ENCODE assay signal across 1 cellular context in the genomic region with DNA sequence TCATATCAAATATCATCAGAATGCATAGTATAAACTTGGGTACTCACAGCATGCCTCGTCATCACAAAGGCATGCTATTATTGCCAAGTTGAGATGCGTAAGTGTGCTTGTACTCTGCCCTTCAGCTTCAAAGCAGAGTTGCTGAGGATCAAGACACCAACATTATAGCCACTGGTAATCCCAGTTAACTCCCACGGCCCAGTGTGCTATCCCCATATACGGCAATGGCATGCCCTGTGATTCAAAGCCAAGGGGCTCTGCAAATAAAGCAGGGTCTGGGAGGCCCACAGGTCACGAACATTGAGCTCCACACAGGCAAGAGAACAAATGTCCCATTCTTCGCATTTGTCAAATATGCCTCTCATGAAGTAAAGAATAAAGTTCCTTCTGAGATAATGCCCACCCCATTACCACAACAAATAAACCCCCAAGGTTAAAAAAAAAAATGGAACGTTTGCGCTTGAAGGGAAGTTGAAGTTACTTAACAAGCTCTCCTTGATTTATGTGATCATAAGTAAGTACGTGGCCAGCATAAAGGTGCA.
A peak's percentile ranks its signal among the peaks of the same experiment; 100 is the strongest.
TF ChIP-seq lines count a peak whose summit lies in the region.

No MANE protein-coding gene starts in this region.

TF ChIP-seq in HepG2, 621 proteins besides CTCF, POLR2A, EP300 and RAD21 (continued from another document and continues in another):
- TF ChIP-seq FOXP1 (IDR thresholded peaks at IDR 0.05) = no peak
- TF ChIP-seq FOXP1 (CRISPR knock-in tag; IDR thresholded peaks at IDR 0.05) = peak; percentile 63; the same call in 1 of the 2 replicates
- TF ChIP-seq, protein P1, sequence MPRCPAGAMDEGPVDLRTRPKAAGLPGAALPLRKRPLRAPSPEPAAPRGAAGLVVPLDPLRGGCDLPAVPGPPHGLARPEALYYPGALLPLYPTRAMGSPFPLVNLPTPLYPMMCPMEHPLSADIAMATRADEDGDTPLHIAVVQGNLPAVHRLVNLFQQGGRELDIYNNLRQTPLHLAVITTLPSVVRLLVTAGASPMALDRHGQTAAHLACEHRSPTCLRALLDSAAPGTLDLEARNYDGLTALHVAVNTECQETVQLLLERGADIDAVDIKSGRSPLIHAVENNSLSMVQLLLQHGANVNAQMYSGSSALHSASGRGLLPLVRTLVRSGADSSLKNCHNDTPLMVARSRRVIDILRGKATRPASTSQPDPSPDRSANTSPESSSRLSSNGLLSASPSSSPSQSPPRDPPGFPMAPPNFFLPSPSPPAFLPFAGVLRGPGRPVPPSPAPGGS (CRISPR knock-in tag; IDR thresholded peaks at IDR 0.05) = no peak
- TF ChIP-seq PPARG (CRISPR knock-in tag; conservative IDR thresholded peaks at IDR 0.05) = peak; percentile 30
- peak; percentile 61 for TF ChIP-seq ZNF350 (CRISPR knock-in tag; IDR thresholded peaks at IDR 0.05; ENCODE audit: borderline replicate concordance, low read depth)
- peak; percentile 82 for TF ChIP-seq KDM6A (CRISPR knock-in tag; IDR thresholded peaks at IDR 0.05; ENCODE audit: low read depth)
- TF ChIP-seq MIXL1 (CRISPR knock-in tag; IDR thresholded peaks at IDR 0.05) = peak; percentile 61; the same call in 1 of the 2 replicates
- TF ChIP-seq RFX5 (IDR thresholded peaks at IDR 0.05; ENCODE audit: low read depth, low read length) = no peak
- peak; percentile 25; the same call in 1 of the 2 replicates for TF ChIP-seq ZNF264 (CRISPR knock-in tag; IDR thresholded peaks at IDR 0.05)
- no peak for TF ChIP-seq RNF2 (conservative IDR thresholded peaks at IDR 0.05; ENCODE audit: low read depth)
- TF ChIP-seq GATAD2A (CRISPR knock-in tag; IDR thresholded peaks at IDR 0.05) = peak; percentile 91
- TF ChIP-seq ZNF569 (CRISPR knock-in tag; IDR thresholded peaks at IDR 0.05; ENCODE audit: borderline replicate concordance) = no peak
- TF ChIP-seq, protein P2, sequence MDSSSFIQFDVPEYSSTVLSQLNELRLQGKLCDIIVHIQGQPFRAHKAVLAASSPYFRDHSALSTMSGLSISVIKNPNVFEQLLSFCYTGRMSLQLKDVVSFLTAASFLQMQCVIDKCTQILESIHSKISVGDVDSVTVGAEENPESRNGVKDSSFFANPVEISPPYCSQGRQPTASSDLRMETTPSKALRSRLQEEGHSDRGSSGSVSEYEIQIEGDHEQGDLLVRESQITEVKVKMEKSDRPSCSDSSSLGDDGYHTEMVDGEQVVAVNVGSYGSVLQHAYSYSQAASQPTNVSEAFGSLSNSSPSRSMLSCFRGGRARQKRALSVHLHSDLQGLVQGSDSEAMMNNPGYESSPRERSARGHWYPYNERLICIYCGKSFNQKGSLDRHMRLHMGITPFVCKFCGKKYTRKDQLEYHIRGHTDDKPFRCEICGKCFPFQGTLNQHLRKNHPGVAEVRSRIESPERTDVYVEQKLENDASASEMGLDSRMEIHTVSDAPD (CRISPR knock-in tag; IDR thresholded peaks at IDR 0.05) = peak; percentile 39; the same call in 1 of the 2 replicates
- TF ChIP-seq, protein P3, sequence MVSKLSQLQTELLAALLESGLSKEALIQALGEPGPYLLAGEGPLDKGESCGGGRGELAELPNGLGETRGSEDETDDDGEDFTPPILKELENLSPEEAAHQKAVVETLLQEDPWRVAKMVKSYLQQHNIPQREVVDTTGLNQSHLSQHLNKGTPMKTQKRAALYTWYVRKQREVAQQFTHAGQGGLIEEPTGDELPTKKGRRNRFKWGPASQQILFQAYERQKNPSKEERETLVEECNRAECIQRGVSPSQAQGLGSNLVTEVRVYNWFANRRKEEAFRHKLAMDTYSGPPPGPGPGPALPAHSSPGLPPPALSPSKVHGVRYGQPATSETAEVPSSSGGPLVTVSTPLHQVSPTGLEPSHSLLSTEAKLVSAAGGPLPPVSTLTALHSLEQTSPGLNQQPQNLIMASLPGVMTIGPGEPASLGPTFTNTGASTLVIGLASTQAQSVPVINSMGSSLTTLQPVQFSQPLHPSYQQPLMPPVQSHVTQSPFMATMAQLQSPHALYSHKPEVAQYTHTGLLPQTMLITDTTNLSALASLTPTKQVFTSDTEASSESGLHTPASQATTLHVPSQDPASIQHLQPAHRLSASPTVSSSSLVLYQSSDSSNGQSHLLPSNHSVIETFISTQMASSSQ (IDR thresholded peaks at IDR 0.05; ENCODE audit: low read depth) = peak; percentile 52; the same call in 1 of the 2 replicates
- TF ChIP-seq, protein P3 (CRISPR knock-in tag; IDR thresholded peaks at IDR 0.05; ENCODE audit: borderline replicate concordance) = peak; percentile 91
- TF ChIP-seq, protein P4, sequence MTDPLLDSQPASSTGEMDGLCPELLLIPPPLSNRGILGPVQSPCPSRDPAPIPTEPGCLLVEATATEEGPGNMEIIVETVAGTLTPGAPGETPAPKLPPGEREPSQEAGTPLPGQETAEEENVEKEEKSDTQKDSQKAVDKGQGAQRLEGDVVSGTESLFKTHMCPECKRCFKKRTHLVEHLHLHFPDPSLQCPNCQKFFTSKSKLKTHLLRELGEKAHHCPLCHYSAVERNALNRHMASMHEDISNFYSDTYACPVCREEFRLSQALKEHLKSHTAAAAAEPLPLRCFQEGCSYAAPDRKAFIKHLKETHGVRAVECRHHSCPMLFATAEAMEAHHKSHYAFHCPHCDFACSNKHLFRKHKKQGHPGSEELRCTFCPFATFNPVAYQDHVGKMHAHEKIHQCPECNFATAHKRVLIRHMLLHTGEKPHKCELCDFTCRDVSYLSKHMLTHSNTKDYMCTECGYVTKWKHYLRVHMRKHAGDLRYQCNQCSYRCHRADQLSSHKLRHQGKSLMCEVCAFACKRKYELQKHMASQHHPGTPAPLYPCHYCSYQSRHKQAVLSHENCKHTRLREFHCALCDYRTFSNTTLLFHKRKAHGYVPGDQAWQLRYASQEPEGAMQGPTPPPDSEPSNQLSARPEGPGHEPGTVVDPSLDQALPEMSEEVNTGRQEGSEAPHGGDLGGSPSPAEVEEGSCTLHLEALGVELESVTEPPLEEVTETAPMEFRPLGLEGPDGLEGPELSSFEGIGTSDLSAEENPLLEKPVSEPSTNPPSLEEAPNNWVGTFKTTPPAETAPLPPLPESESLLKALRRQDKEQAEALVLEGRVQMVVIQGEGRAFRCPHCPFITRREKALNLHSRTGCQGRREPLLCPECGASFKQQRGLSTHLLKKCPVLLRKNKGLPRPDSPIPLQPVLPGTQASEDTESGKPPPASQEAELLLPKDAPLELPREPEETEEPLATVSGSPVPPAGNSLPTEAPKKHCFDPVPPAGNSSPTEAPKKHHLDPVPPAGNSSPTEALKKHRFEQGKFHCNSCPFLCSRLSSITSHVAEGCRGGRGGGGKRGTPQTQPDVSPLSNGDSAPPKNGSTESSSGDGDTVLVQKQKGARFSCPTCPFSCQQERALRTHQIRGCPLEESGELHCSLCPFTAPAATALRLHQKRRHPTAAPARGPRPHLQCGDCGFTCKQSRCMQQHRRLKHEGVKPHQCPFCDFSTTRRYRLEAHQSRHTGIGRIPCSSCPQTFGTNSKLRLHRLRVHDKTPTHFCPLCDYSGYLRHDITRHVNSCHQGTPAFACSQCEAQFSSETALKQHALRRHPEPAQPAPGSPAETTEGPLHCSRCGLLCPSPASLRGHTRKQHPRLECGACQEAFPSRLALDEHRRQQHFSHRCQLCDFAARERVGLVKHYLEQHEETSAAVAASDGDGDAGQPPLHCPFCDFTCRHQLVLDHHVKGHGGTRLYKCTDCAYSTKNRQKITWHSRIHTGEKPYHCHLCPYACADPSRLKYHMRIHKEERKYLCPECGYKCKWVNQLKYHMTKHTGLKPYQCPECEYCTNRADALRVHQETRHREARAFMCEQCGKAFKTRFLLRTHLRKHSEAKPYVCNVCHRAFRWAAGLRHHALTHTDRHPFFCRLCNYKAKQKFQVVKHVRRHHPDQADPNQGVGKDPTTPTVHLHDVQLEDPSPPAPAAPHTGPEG (CRISPR knock-in tag; IDR thresholded peaks at IDR 0.05) = no peak
- TF ChIP-seq, protein P5, sequence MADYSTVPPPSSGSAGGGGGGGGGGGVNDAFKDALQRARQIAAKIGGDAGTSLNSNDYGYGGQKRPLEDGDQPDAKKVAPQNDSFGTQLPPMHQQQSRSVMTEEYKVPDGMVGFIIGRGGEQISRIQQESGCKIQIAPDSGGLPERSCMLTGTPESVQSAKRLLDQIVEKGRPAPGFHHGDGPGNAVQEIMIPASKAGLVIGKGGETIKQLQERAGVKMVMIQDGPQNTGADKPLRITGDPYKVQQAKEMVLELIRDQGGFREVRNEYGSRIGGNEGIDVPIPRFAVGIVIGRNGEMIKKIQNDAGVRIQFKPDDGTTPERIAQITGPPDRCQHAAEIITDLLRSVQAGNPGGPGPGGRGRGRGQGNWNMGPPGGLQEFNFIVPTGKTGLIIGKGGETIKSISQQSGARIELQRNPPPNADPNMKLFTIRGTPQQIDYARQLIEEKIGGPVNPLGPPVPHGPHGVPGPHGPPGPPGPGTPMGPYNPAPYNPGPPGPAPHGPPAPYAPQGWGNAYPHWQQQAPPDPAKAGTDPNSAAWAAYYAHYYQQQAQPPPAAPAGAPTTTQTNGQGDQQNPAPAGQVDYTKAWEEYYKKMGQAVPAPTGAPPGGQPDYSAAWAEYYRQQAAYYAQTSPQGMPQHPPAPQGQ (CRISPR knock-in tag; IDR thresholded peaks at IDR 0.05; ENCODE audit: borderline replicate concordance) = no peak
- TF ChIP-seq NKX3-1 (CRISPR knock-in tag; IDR thresholded peaks at IDR 0.05) = 0 out of 2 replicates have a peak, but pooled peaks have one; percentile 52
- TF ChIP-seq, protein P6, sequence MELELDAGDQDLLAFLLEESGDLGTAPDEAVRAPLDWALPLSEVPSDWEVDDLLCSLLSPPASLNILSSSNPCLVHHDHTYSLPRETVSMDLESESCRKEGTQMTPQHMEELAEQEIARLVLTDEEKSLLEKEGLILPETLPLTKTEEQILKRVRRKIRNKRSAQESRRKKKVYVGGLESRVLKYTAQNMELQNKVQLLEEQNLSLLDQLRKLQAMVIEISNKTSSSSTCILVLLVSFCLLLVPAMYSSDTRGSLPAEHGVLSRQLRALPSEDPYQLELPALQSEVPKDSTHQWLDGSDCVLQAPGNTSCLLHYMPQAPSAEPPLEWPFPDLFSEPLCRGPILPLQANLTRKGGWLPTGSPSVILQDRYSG (CRISPR knock-in tag; IDR thresholded peaks at IDR 0.05) = no peak
- TF ChIP-seq ZBTB7B (CRISPR knock-in tag; IDR thresholded peaks at IDR 0.05) = peak; percentile 99
- TF ChIP-seq JUNB (CRISPR knock-in tag; IDR thresholded peaks at IDR 0.05; ENCODE audit: borderline replicate concordance) = peak; percentile 79; the same call in 1 of the 2 replicates
- peak; percentile 98 for TF ChIP-seq NCOA2 (CRISPR knock-in tag; IDR thresholded peaks at IDR 0.05)
- TF ChIP-seq DNMT1 (CRISPR knock-in tag; IDR thresholded peaks at IDR 0.05) = no peak
- TF ChIP-seq KLF9 (CRISPR knock-in tag; IDR thresholded peaks at IDR 0.05; ENCODE audit: low read depth) = no peak
- TF ChIP-seq, protein P7, sequence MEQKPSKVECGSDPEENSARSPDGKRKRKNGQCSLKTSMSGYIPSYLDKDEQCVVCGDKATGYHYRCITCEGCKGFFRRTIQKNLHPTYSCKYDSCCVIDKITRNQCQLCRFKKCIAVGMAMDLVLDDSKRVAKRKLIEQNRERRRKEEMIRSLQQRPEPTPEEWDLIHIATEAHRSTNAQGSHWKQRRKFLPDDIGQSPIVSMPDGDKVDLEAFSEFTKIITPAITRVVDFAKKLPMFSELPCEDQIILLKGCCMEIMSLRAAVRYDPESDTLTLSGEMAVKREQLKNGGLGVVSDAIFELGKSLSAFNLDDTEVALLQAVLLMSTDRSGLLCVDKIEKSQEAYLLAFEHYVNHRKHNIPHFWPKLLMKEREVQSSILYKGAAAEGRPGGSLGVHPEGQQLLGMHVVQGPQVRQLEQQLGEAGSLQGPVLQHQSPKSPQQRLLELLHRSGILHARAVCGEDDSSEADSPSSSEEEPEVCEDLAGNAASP (CRISPR knock-in tag; IDR thresholded peaks at IDR 0.05; ENCODE audit: borderline replicate concordance) = peak; percentile 57; the same call in 1 of the 2 replicates
- TF ChIP-seq, protein P8, sequence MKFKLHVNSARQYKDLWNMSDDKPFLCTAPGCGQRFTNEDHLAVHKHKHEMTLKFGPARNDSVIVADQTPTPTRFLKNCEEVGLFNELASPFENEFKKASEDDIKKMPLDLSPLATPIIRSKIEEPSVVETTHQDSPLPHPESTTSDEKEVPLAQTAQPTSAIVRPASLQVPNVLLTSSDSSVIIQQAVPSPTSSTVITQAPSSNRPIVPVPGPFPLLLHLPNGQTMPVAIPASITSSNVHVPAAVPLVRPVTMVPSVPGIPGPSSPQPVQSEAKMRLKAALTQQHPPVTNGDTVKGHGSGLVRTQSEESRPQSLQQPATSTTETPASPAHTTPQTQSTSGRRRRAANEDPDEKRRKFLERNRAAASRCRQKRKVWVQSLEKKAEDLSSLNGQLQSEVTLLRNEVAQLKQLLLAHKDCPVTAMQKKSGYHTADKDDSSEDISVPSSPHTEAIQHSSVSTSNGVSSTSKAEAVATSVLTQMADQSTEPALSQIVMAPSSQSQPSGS (CRISPR knock-in tag; IDR thresholded peaks at IDR 0.05) = peak; percentile 88
- TF ChIP-seq SAP130 (CRISPR knock-in tag; IDR thresholded peaks at IDR 0.05; ENCODE audit: low read depth) = peak; percentile 45; the same call in 1 of the 2 replicates
- no peak for TF ChIP-seq KDM5A (IDR thresholded peaks at IDR 0.05; ENCODE audit: borderline replicate concordance, low read length)
- peak; percentile 66; the same call in 1 of the 2 replicates for TF ChIP-seq GATA4 (IDR thresholded peaks at IDR 0.05; ENCODE audit: borderline replicate concordance, low read depth)
- TF ChIP-seq ZBTB7A (CRISPR knock-in tag; IDR thresholded peaks at IDR 0.05) = peak; percentile 99
- peak; percentile 64; the same call in 1 of the 2 replicates for TF ChIP-seq HOXD1 (CRISPR knock-in tag; IDR thresholded peaks at IDR 0.05)
- peak; percentile 83 for TF ChIP-seq TARDBP (CRISPR knock-in tag; IDR thresholded peaks at IDR 0.05)
- TF ChIP-seq, protein P9, sequence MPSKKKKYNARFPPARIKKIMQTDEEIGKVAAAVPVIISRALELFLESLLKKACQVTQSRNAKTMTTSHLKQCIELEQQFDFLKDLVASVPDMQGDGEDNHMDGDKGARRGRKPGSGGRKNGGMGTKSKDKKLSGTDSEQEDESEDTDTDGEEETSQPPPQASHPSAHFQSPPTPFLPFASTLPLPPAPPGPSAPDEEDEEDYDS (CRISPR knock-in tag; IDR thresholded peaks at IDR 0.05) = peak; percentile 31; the same call in 1 of the 2 replicates
- TF ChIP-seq ZFY (CRISPR knock-in tag; IDR thresholded peaks at IDR 0.05) = no peak; the same call in 1 of the 2 replicates
- TF ChIP-seq BRD4 (CRISPR knock-in tag; IDR thresholded peaks at IDR 0.05) = no peak
- peak; percentile 89 for TF ChIP-seq TBX2 (CRISPR knock-in tag; IDR thresholded peaks at IDR 0.05; ENCODE audit: borderline replicate concordance)
- peak; percentile 97 for TF ChIP-seq NR2F6 (IDR thresholded peaks at IDR 0.05)
- peak; percentile 94 for TF ChIP-seq NR2F6 (CRISPR knock-in tag; IDR thresholded peaks at IDR 0.05)
- peak; percentile 49; the same call in 1 of the 2 replicates for TF ChIP-seq ZMYM2 (CRISPR knock-in tag; IDR thresholded peaks at IDR 0.05)
- peak; percentile 78 for TF ChIP-seq NAIF1 (CRISPR knock-in tag; IDR thresholded peaks at IDR 0.05; ENCODE audit: borderline replicate concordance)
- TF ChIP-seq CBX5 (CRISPR knock-in tag; IDR thresholded peaks at IDR 0.05; ENCODE audit: borderline replicate concordance) = peak; percentile 71; the same call in 1 of the 2 replicates
